3 cellular contexts compared by ENCODE assay signal in genomic region chr5:161645264-161645663, GRCh38.
TF ChIP-seq lines count a peak whose summit lies in the region.

No MANE protein-coding gene starts in this region.

TF ChIP-seq in A549, 52 proteins besides CTCF, POLR2A, EP300 and RAD21:
- no peak for TF ChIP-seq PHF8 (IDR thresholded peaks at IDR 0.05; ENCODE audit: borderline replicate concordance, low read depth)
- TF ChIP-seq MAFK (IDR thresholded peaks at IDR 0.05; ENCODE audit: partially characterized antibody): peak; percentile 61
- no peak for TF ChIP-seq HMGXB4 (CRISPR knock-in tag; IDR thresholded peaks at IDR 0.05; ENCODE audit: borderline replicate concordance)
- no peak for TF ChIP-seq RFX5 (IDR thresholded peaks at IDR 0.05)
- TF ChIP-seq, protein P1, sequence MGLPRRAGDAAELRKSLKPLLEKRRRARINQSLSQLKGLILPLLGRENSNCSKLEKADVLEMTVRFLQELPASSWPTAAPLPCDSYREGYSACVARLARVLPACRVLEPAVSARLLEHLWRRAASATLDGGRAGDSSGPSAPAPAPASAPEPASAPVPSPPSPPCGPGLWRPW (IDR thresholded peaks at IDR 0.05): no peak
- no peak for TF ChIP-seq CEBPB (IDR thresholded peaks at IDR 0.05)
- no peak for TF ChIP-seq REST (IDR thresholded peaks at IDR 0.05)

TF ChIP-seq in IMR-90, 13 proteins besides CTCF, POLR2A, EP300 and RAD21:
- TF ChIP-seq MAZ (IDR thresholded peaks at IDR 0.05; ENCODE audit: borderline replicate concordance, low read depth, low read length): no peak
- peak; percentile 88 for TF ChIP-seq MAFK (IDR thresholded peaks at IDR 0.05; ENCODE audit: low read depth, low read length)

TF ChIP-seq in H1, 55 proteins besides CTCF, POLR2A, EP300 and RAD21:
- TF ChIP-seq MAFK (IDR thresholded peaks at IDR 0.05; ENCODE audit: low read depth, low read length) (peak; percentile 49), ZNF274 (IDR thresholded peaks at IDR 0.05; ENCODE audit: borderline replicate concordance, extremely low read depth, low read length) (no peak)
TF ChIP-seq in H1: peak in this region for 1.
